8 cellular contexts compared by ENCODE assay signal in the genomic region with DNA sequence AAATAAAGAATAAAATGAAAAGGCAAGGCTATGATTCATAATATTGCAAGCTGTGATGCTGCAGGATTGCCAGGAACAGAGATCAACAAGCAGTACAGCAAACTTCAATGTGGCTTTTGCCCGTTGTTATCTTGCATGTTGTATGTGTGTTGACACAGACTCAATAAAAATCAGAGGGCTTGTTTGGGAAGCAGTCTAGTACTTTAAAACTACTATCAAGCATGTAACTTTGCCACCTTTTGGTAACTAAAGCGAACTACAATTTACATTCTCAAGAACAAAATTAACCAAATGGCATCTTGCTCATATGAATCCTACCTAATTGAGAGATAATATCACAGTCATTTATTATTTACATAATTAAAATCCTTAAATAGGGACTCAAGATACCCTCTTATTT.
DNase-seq lines count a peak whose midpoint lies in the region; ATAC-seq and TF ChIP-seq lines count a peak whose summit lies in the region.
"Had no signal": no experiment of that assay in that cellular context is flagged by ENCODE, and none has a peak within 500 bp of the region (broad histone marks: within the 10 kb centered on the region; RNA-seq: fewer than 3 reads in every experiment).

No MANE protein-coding gene starts in this region.

- H3K4me3 ChIP-seq in neural cell (ENCODE audit: low read length) = no peak overlapping the region

- H3K36me3 Mint-ChIP-seq in brain = peaks cover 13% of the 10 kb centered on the region

- H3K9me3 Mint-ChIP-seq in brain = peaks cover 0 to 21% (median 13%) of the 10 kb centered on the region in 5 experiments
- H3K9me3 Mint-ChIP-seq: memory B cell had no signal

- H3K36me3 ChIP-seq in neural cell (ENCODE audit: insufficient read depth, low read length) = no peaks in the 10 kb centered on the region

- H2AFZ ChIP-seq in neural cell (ENCODE audit: low read depth, low read length) = no peak overlapping the region

- peak; percentile 62 for ATAC-seq in GM18511 (IDR thresholded peaks at IDR 0.05; ENCODE audit: unreplicated experiment)
- no peak for ATAC-seq in HG02981 (IDR thresholded peaks at IDR 0.05; ENCODE audit: unreplicated experiment)

- TF ChIP-seq CTCF in LNCAP (IDR thresholded peaks at IDR 0.05) (peak; percentile 51), brain (conservative IDR thresholded peaks at IDR 0.05) (peak; percentile 65 to 73), neural cell (IDR thresholded peaks at IDR 0.05; ENCODE audit: poor library complexity, severe bottlenecking) (peak; percentile 77)

- H3K4me3 Mint-ChIP-seq in brain = peak overlapping the region in 2 of 5 experiments; percentile 39 to 47
- H3K4me3 Mint-ChIP-seq: memory B cell had no signal

- no peaks in the 10 kb centered on the region for H3K27me3 Mint-ChIP-seq in brain
- H3K27me3 Mint-ChIP-seq: memory B cell had no signal

- H3K9me2 ChIP-seq in neural cell (ENCODE audit: insufficient read depth, low read length) = no peaks in the 10 kb centered on the region

- H3F3A ChIP-seq in neural cell (ENCODE audit: insufficient read depth, low read length, poor library complexity, severe bottlenecking) = no peaks in the 10 kb centered on the region

- no peaks in the 10 kb centered on the region for H3K79me2 ChIP-seq in neural cell (replicated peaks; ENCODE audit: insufficient read depth, low read length)

- peak overlapping the region in 4 of 5 experiments; percentile 10 to 91 (median 46) for H3K27ac Mint-ChIP-seq in brain
- H3K27ac Mint-ChIP-seq: memory B cell had no signal

- no peaks in the 10 kb centered on the region for H3K9me3 ChIP-seq in neural cell (ENCODE audit: low read length)

- H3K27me3 ChIP-seq in neural cell (ENCODE audit: insufficient read depth, low read depth, low read length) = no peaks in the 10 kb centered on the region

- H3K4me1 Mint-ChIP-seq in brain = peaks cover 27% of the 10 kb centered on the region
- H3K4me1 Mint-ChIP-seq: memory B cell had no signal

- TF ChIP-seq EP300 in neural cell (conservative IDR thresholded peaks at IDR 0.05; ENCODE audit: poor library complexity, severe bottlenecking) = no peak

- no peaks in the 10 kb centered on the region for H4K20me1 ChIP-seq in neural cell (ENCODE audit: insufficient read depth)

- H3K27ac ChIP-seq in neural cell (ENCODE audit: low read length) = no peak overlapping the region

- no peak for DNase-seq in activated T-cell treated with anti-CD3 and anti-CD28 coated beads for 4 hours
- no peak for DNase-seq in activated CD8-positive, alpha-beta memory T cell treated with anti-CD3 and anti-CD28 coated beads for 24 hours

- TF ChIP-seq RAD21 in neural cell (conservative IDR thresholded peaks at IDR 0.05) = peak; percentile 83

- no peak overlapping the region for H3K9ac ChIP-seq in neural cell (ENCODE audit: low read length)

- H3K4me2 ChIP-seq in neural cell (ENCODE audit: low read length) = no peak overlapping the region

TF ChIP-seq in neural cell, 6 proteins besides CTCF, POLR2A, EP300 and RAD21:
- peak; percentile 89 for TF ChIP-seq SMC3 (conservative IDR thresholded peaks at IDR 0.05; ENCODE audit: poor library complexity)
- TF ChIP-seq POLR2AphosphoS5 (IDR thresholded peaks at IDR 0.05) = no peak
- no peak for TF ChIP-seq TAF1 (IDR thresholded peaks at IDR 0.05; ENCODE audit: low read depth)
